16 cellular contexts compared by ENCODE assay signal in the genomic region with DNA sequence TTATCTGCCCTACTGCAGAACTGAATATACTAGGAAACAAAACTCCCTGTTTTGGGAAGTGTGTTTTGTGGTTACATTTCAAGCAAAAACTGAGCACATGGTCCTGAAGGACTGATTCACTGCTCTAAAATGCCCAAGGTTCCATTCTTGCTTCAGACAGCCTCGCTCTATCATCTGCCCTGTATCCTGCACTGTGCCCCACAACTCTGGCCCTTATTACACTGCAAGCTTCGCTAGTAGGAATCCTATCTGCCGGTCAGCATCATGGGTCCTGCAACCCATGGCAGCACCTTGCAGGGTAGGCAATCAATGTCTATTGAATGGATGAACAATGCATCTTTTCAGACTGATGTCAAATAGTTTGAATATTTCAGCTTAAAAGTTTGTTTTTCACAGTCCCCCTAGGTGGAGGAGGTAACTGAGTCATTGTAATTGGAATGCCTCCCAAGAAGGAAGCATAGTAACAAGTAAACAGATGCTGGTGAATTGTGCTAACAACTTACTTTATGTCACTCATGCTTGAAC. TPM values are rescaled to one million over a fixed set of nuclear protein-coding genes. Genes with fewer than 3 reads are reported as not detected.
DNase-seq lines count a peak whose midpoint lies in the region; ATAC-seq, FAIRE-seq and TF ChIP-seq lines count a peak whose summit lies in the region.
"Had no signal": no experiment of that assay in that cellular context is flagged by ENCODE, and none has a peak within 500 bp of the region (broad histone marks: within the 10 kb centered on the region; RNA-seq: fewer than 3 reads in every experiment).

No MANE protein-coding gene starts in this region.

- H3K9ac ChIP-seq in NT2/D1 (ENCODE audit: insufficient read length, low read depth) (no peak overlapping the region), H1 (replicated peaks in 1 of 4; ENCODE audit: extremely low read depth in 1 of 4, low read depth in 3 of 4, low read length in 3 of 4) (no peak overlapping the region), colonic mucosa (ENCODE audit: low read depth in 2 of 2, low read length in 2 of 2) (no peak overlapping the region)

- no peak overlapping the region for H3K23ac ChIP-seq in H1 (ENCODE audit: insufficient read length)

- no peak overlapping the region for H3K27ac Mint-ChIP-seq in CD8-positive, alpha-beta memory T cell
- H3K27ac Mint-ChIP-seq: activated naive CD4-positive, alpha-beta T cell treated with anti-CD3 and anti-CD28 coated beads, Interleukin-2, amount 50 U/mL, for 24 hours had no signal

- no peak overlapping the region for H3K56ac ChIP-seq in H1 (replicated peaks; ENCODE audit: insufficient read length, low read depth, low read length)

- no peak overlapping the region for H2BK20ac ChIP-seq in H1 (ENCODE audit: low read length)

- POLR2A ChIA-PET in H1 (lab: Charles Lee; ENCODE audit: partially characterized antibody): interaction anchor here (1.5 kb wide), 1 partner anchor 206 kb away, joined by 3 read pairs; no protein-coding TSS in a partner anchor
- POLR2A ChIA-PET in CD8-positive, alpha-beta memory T cell (lab: Charles Lee): no interaction called here

- WGBS in H1 (ENCODE audit: extremely low coverage in 1 of 2, insufficient coverage in 1 of 2, insufficient read length in 1 of 2, insufficient replicate concordance in 2 of 2, low coverage in 1 of 2, low lambda C conversion rate in 2 of 2, missing lambda C conversion rate in 1 of 2), 2 experiments: 50% methylated on average over 3 of the region's 3 CpGs; no CpG with 5 or more reads in 1 of the 2 experiments

- H3K18ac ChIP-seq in H1 (ENCODE audit: extremely low read depth, low read length): no peak overlapping the region; the same call in 1 of the 2 replicates

- H3K4me3 ChIP-seq in NT2/D1 (ENCODE audit: insufficient read length, low read depth) (no peak overlapping the region), H1 (ENCODE audit: extremely low read depth in 1 of 4, insufficient read depth in 2 of 4, low read depth in 3 of 4, low read length in 4 of 4) (no peak overlapping the region), colonic mucosa (no peak overlapping the region), upper lobe of right lung (no peak overlapping the region)
- H3K4me3 ChIP-seq in CD8-positive, alpha-beta memory T cell (ENCODE audit: low read length): no peak overlapping the region
- H3K4me3 ChIP-seq: transverse colon had no signal

- H4K20me1 ChIP-seq in H1 (replicated peaks in 1 of 2; ENCODE audit: control insufficient read depth in 1 of 2, insufficient read depth in 2 of 2, low read length in 2 of 2): no peaks in the 10 kb centered on the region

- H3K27ac ChIP-seq in H1 (ENCODE audit: low read depth, low read length) (no peak overlapping the region), colonic mucosa (no peak overlapping the region), upper lobe of right lung (no peak overlapping the region)
- no peak overlapping the region for H3K27ac ChIP-seq in CD8-positive, alpha-beta memory T cell (ENCODE audit: low read depth, low read length)
- H3K27ac ChIP-seq: transverse colon had no signal

- no peak overlapping the region for H4K5ac ChIP-seq in H1 (ENCODE audit: insufficient read length, low read depth, low read length)

- CTCF ChIA-PET in H1 (lab: Charles Lee; ENCODE audit: partially characterized antibody): interaction anchor here (0.7 to 3.7 kb wide), 10 partner anchors 10 to 271 kb away, joined by 3 to 30 read pairs (median 6); a partner anchor contains a TSS
- CTCF ChIA-PET in CD8-positive, alpha-beta memory T cell (lab: Charles Lee): interaction anchor here (1.0 to 1.5 kb wide), 3 partner anchors 9 to 280 kb away, joined by 3 to 4 read pairs (median 3); no protein-coding TSS in a partner anchor

- H3K27me3 ChIP-seq in NT2/D1 (ENCODE audit: insufficient read depth, insufficient read length): no peaks in the 10 kb centered on the region
- no peaks in the 10 kb centered on the region for H3K27me3 ChIP-seq in H1 (replicated peaks in 1 of 4; ENCODE audit: control insufficient read depth in 3 of 4, extremely low read depth in 1 of 4, insufficient read depth in 3 of 4, low read length in 3 of 4)
- H3K27me3 ChIP-seq in colonic mucosa: no peaks in the 10 kb centered on the region
- H3K27me3 ChIP-seq in CD8-positive, alpha-beta memory T cell (ENCODE audit: insufficient read depth, low read length, poor library complexity, severe bottlenecking): no peaks in the 10 kb centered on the region
- H3K27me3 ChIP-seq in upper lobe of right lung: no peaks in the 10 kb centered on the region
- H3K27me3 ChIP-seq: transverse colon had no signal

- no peak overlapping the region for H4K91ac ChIP-seq in H1 (replicated peaks; ENCODE audit: insufficient read length, low read length)

- H3K36me3 ChIP-seq in NT2/D1 (ENCODE audit: insufficient read depth, insufficient read length, low read length): peaks cover 7% of the 10 kb centered on the region
- H3K36me3 ChIP-seq in H1 (ENCODE audit: control insufficient read depth in 2 of 4, insufficient read depth in 4 of 4, low read length in 3 of 4): peaks cover 0 to 2% (median under 1%) of the 10 kb centered on the region in 4 experiments; a peak in 2 of 8 replicates
- H3K36me3 ChIP-seq in colonic mucosa: no peaks in the 10 kb centered on the region
- no peaks in the 10 kb centered on the region for H3K36me3 ChIP-seq in CD8-positive, alpha-beta memory T cell (ENCODE audit: insufficient read depth, low read length)
- no peaks in the 10 kb centered on the region for H3K36me3 ChIP-seq in upper lobe of right lung
- H3K36me3 ChIP-seq: transverse colon had no signal

- no peak overlapping the region for H2AK5ac ChIP-seq in H1 (ENCODE audit: low read depth, low read length)

- H2BK120ac ChIP-seq in H1 (replicated peaks; ENCODE audit: low read depth, low read length): no peak overlapping the region

- no peak overlapping the region for H2BK5ac ChIP-seq in H1 (ENCODE audit: low read depth, low read length)

- no peaks in the 10 kb centered on the region for H3K23me2 ChIP-seq in H1 (ENCODE audit: low read depth, low read length)

- TF ChIP-seq POLR2A in H1 (IDR thresholded peaks at IDR 0.05; ENCODE audit: control extremely low read depth in 1 of 2, low read depth in 2 of 2, low read length in 2 of 2): no peak

- H3K79me2 ChIP-seq in H1 (ENCODE audit: control insufficient read depth in 1 of 2, insufficient read depth in 2 of 2, low read length in 2 of 2): no peaks in the 10 kb centered on the region

- H3K4ac ChIP-seq in H1 (replicated peaks; ENCODE audit: insufficient read length, low read depth, low read length): no peak overlapping the region

- H2BK15ac ChIP-seq in H1 (ENCODE audit: low read length): no peak overlapping the region

- TF ChIP-seq EP300 in H1 (IDR thresholded peaks at IDR 0.05; ENCODE audit: borderline replicate concordance in 1 of 2, low read depth in 2 of 2, low read length in 2 of 2): no peak

- no peak overlapping the region for H3K4me3 Mint-ChIP-seq in CD8-positive, alpha-beta memory T cell
- H3K4me3 Mint-ChIP-seq: activated naive CD4-positive, alpha-beta T cell treated with anti-CD3 and anti-CD28 coated beads, Interleukin-2, amount 50 U/mL, for 24 hours had no signal

- no peaks in the 10 kb centered on the region for H3K9me3 ChIP-seq in NT2/D1 (ENCODE audit: insufficient read depth, low read length)
- H3K9me3 ChIP-seq in H1 (ENCODE audit: insufficient read depth in 2 of 2, low read depth in 1 of 2, low read length in 1 of 2): no peaks in the 10 kb centered on the region
- H3K9me3 ChIP-seq in colonic mucosa: no peaks in the 10 kb centered on the region
- H3K9me3 ChIP-seq in CD8-positive, alpha-beta memory T cell (ENCODE audit: low read length): no peaks in the 10 kb centered on the region
- no peaks in the 10 kb centered on the region for H3K9me3 ChIP-seq in upper lobe of right lung
- H3K9me3 ChIP-seq: transverse colon had no signal

- H3K79me1 ChIP-seq in H1 (ENCODE audit: low read depth, low read length): no peaks in the 10 kb centered on the region

- H3K4me2 ChIP-seq in H1 (ENCODE audit: insufficient read depth in 1 of 2, low read depth in 2 of 2, low read length in 2 of 2): 0 out of 4 replicates have a peak overlapping the region, but pooled peaks of 1 of the 2 experiments have one; percentile 6

- H3K36me3 Mint-ChIP-seq in CD8-positive, alpha-beta memory T cell: no peaks in the 10 kb centered on the region
- H3K36me3 Mint-ChIP-seq: activated naive CD4-positive, alpha-beta T cell treated with anti-CD3 and anti-CD28 coated beads, Interleukin-2, amount 50 U/mL, for 24 hours had no signal

- intact Hi-C loops in colonic mucosa (cut with DNase I) (no loop called here), upper lobe of right lung (cut with DNase I) (loop anchor here (10.0 kb wide), 1 partner anchor 283 kb away; no protein-coding TSS in a partner anchor)

- H3K4me1 ChIP-seq in NT2/D1 (ENCODE audit: insufficient read depth, insufficient read length) (no peaks in the 10 kb centered on the region), H1 (replicated peaks in 1 of 4; ENCODE audit: control insufficient read depth in 3 of 4, insufficient read depth in 4 of 4, low read length in 3 of 4) (peaks cover 0 to 6% (median 4%) of the 10 kb centered on the region in 4 experiments; a peak in 4 of 7 replicates), colonic mucosa (no peaks in the 10 kb centered on the region), upper lobe of right lung (no peaks in the 10 kb centered on the region)
- H3K4me1 ChIP-seq in CD8-positive, alpha-beta memory T cell (ENCODE audit: insufficient read depth, low read length): no peaks in the 10 kb centered on the region

- no peak overlapping the region for H4K8ac ChIP-seq in H1 (ENCODE audit: extremely low read depth, insufficient read depth, low read length)

- ATAC-seq in omental fat pad (ENCODE audit: low FRiP score): peak; percentile 60
- ATAC-seq in upper lobe of right lung: no peak
- ATAC-seq: Right ventricle myocardium inferior had no signal

- peaks cover 0 to 4% (median 0%) of the 10 kb centered on the region in 5 donors for H3K9me3 Mint-ChIP-seq in CD8-positive, alpha-beta memory T cell
- H3K9me3 Mint-ChIP-seq: activated naive CD4-positive, alpha-beta T cell treated with anti-CD3 and anti-CD28 coated beads, Interleukin-2, amount 50 U/mL, for 24 hours had no signal

- no peak overlapping the region for H2AFZ ChIP-seq in H1 (ENCODE audit: low read length)

- no peak for TF ChIP-seq CTCF in H1 (IDR thresholded peaks at IDR 0.05; ENCODE audit: control extremely low read depth in 1 of 3, insufficient read depth in 1 of 3, low read depth in 1 of 3, low read length in 3 of 3)
- TF ChIP-seq CTCF in omental fat pad (IDR thresholded peaks at IDR 0.05): no peak
- TF ChIP-seq CTCF in colonic mucosa (IDR thresholded peaks at IDR 0.05): no peak
- TF ChIP-seq CTCF in upper lobe of right lung (IDR thresholded peaks at IDR 0.05): no peak

- no peaks in the 10 kb centered on the region for H3K4me1 Mint-ChIP-seq in CD8-positive, alpha-beta memory T cell
- H3K4me1 Mint-ChIP-seq: activated naive CD4-positive, alpha-beta T cell treated with anti-CD3 and anti-CD28 coated beads, Interleukin-2, amount 50 U/mL, for 24 hours had no signal

- TF ChIP-seq RAD21 in H1 (IDR thresholded peaks at IDR 0.05 in 1 of 2, conservative IDR thresholded peaks at IDR 0.05 in 1 of 2; ENCODE audit: low read depth in 2 of 2, low read length in 2 of 2): no peak

- H3K27me3 Mint-ChIP-seq in CD8-positive, alpha-beta memory T cell: peaks cover 0 to 7% of the 10 kb centered on the region in 2 donors
- H3K27me3 Mint-ChIP-seq: activated naive CD4-positive, alpha-beta T cell treated with anti-CD3 and anti-CD28 coated beads, Interleukin-2, amount 50 U/mL, for 24 hours had no signal

- peak; percentile 13 for DNase-seq in Daoy (ENCODE audit: low read depth)
- DNase-seq in NT2/D1 (ENCODE audit: low read depth, low spot score): peak; percentile 38
- peak in 1 of 2 experiments; percentile 29 for DNase-seq in H1 (ENCODE audit: low read depth in 1 of 2, low spot score in 2 of 2)
- DNase-seq in omental fat pad (ENCODE audit: low spot score): no peak
- no peak for DNase-seq in NCI-H146 (lab: John Stamatoyannopoulos, UW)
- no peak for DNase-seq in colonic mucosa
- DNase-seq in CD8-positive, alpha-beta memory T cell: no peak
- DNase-seq in upper lobe of right lung: no peak
- DNase-seq: NCI-H2171, transverse colon had no signal

- peak overlapping the region; percentile 40; the same call in 1 of the 2 replicates for H2BK12ac ChIP-seq in H1 (ENCODE audit: low read depth, low read length)

- FAIRE-seq in H1 (lab: Jason Lieb, UNC): no peak
- FAIRE-seq: endometrium, GM12892 had no signal

- no peak overlapping the region for H3K14ac ChIP-seq in H1 (ENCODE audit: insufficient read length)

RNA-seq across cellular contexts. Expression of a gene that starts 21.3 kb away (rescaled TPM):
- total RNA-seq in Daoy (2014; rRNA removed; shearing (Covaris generic)): 19.3 and 25.9 TPM in 2 replicates
- total RNA-seq in H1 (2021; fragmentation: NEBNext Ultra II Directional; extraction: Animal tissue kit (Norgen Biotek cat#: 25700)): 7.7 and 9.3 TPM in 2 replicates
- 4.2 and 4.5 TPM in 2 replicates for polyA plus RNA-seq in H1 (2011; rRNA removed)
- 8.5 TPM for polyA plus RNA-seq in H1 (2011; cell fraction: cytosol; rRNA removed)
- polyA plus RNA-seq in H1 (2011; cell fraction: nucleus; rRNA removed): 4.2 TPM
- polyA plus RNA-seq in H1 (2012, experiment 1 of 2): 4.0 to 5.4 TPM (median 4.5 TPM) in 4 replicates
- polyA plus RNA-seq in H1 (2012, experiment 2 of 2): 4.8 TPM
- polyA plus RNA-seq in H1 (2013, experiment 1 of 2): 3.9 TPM
- polyA plus RNA-seq in H1 (2013, experiment 2 of 2): 4.3 TPM
- polyA minus RNA-seq in H1 (2011; rRNA and poly(A)+ RNA removed): 6.5 TPM in 2 replicates
- polyA minus RNA-seq in H1 (2011; cell fraction: cytosol; rRNA and poly(A)+ RNA removed): 3.4 TPM
- 10.3 TPM for polyA minus RNA-seq in H1 (2011; cell fraction: nucleus; rRNA and poly(A)+ RNA removed)
- total RNA-seq in omental fat pad (10 to 100 TPM; 10.2 to 23.8 (median 15.4) TPM), colonic mucosa (1 to 10 TPM in 1 of 2 donors, under 1 TPM in 1; 0.99 to 9.0 TPM), upper lobe of right lung (17.5 TPM)
- 1 to 10 TPM in 1 of 2 experiments, under 1 TPM in 1; 0.85 to 1.4 TPM for total RNA-seq in CD8-positive, alpha-beta memory T cell
- polyA plus RNA-seq in CD8-positive, alpha-beta memory T cell: 0.21 TPM
- total RNA-seq: HT-29 had no signal

RNA-seq across cellular contexts. Expression of a gene that starts 40.4 kb away (rescaled TPM):
- 4.7 and 4.9 TPM in 2 replicates for total RNA-seq in Daoy (2014; rRNA removed; shearing (Covaris generic))
- total RNA-seq in H1 (2021; fragmentation: NEBNext Ultra II Directional; extraction: Animal tissue kit (Norgen Biotek cat#: 25700)): 8.8 and 12.7 TPM in 2 replicates
- 8.7 and 11.2 TPM in 2 replicates for polyA plus RNA-seq in H1 (2011; rRNA removed)
- polyA plus RNA-seq in H1 (2011; cell fraction: cytosol; rRNA removed): 5.8 TPM
- polyA plus RNA-seq in H1 (2011; cell fraction: nucleus; rRNA removed): 10.5 TPM
- polyA plus RNA-seq in H1 (2012, experiment 1 of 2): 5.6 to 9.1 TPM (median 6.4 TPM) in 4 replicates
- 1.2 TPM for polyA plus RNA-seq in H1 (2012, experiment 2 of 2)
- 3.1 TPM for polyA plus RNA-seq in H1 (2013, experiment 1 of 2)
- 2.5 TPM for polyA plus RNA-seq in H1 (2013, experiment 2 of 2)
- polyA minus RNA-seq in H1 (2011; rRNA and poly(A)+ RNA removed): 13.7 and 20.6 TPM in 2 replicates
- 5.6 TPM for polyA minus RNA-seq in H1 (2011; cell fraction: cytosol; rRNA and poly(A)+ RNA removed)
- polyA minus RNA-seq in H1 (2011; cell fraction: nucleus; rRNA and poly(A)+ RNA removed): 5.9 TPM
- total RNA-seq in omental fat pad (100 to 1,000 TPM in 1 of 4 donors, 10 to 100 TPM in 3; 27.3 to 111 (median 73.6) TPM), colonic mucosa (10 to 100 TPM; 16.2 to 21.3 TPM), upper lobe of right lung (32.6 TPM)
- total RNA-seq in CD8-positive, alpha-beta memory T cell: 10 to 100 TPM in 1 of 2 experiments, 1 to 10 TPM in 1; 8.8 to 10.3 TPM
- 0.48 TPM for polyA plus RNA-seq in CD8-positive, alpha-beta memory T cell

RNA-seq across cellular contexts. Expression of a gene that starts 47.3 kb away (rescaled TPM):
- not detected in 2 replicates for total RNA-seq in Daoy (2014; rRNA removed; shearing (Covaris generic))
- total RNA-seq in H1 (2021; fragmentation: NEBNext Ultra II Directional; extraction: Animal tissue kit (Norgen Biotek cat#: 25700)): not detected in 2 replicates
- polyA plus RNA-seq in H1 (2011; rRNA removed): not detected in 2 replicates
- polyA plus RNA-seq in H1 (2011; cell fraction: cytosol; rRNA removed): not detected
- polyA plus RNA-seq in H1 (2011; cell fraction: nucleus; rRNA removed): not detected
- polyA plus RNA-seq in H1 (2012, experiment 1 of 2): not detected in 4 replicates
- polyA plus RNA-seq in H1 (2012, experiment 2 of 2): not detected
- not detected for polyA plus RNA-seq in H1 (2013, experiment 1 of 2)
- polyA plus RNA-seq in H1 (2013, experiment 2 of 2): not detected
- not detected in 2 replicates for polyA minus RNA-seq in H1 (2011; rRNA and poly(A)+ RNA removed)
- polyA minus RNA-seq in H1 (2011; cell fraction: cytosol; rRNA and poly(A)+ RNA removed): not detected
- not detected for polyA minus RNA-seq in H1 (2011; cell fraction: nucleus; rRNA and poly(A)+ RNA removed)
- not detected for total RNA-seq in omental fat pad
- total RNA-seq in colonic mucosa: not detected
- not detected for total RNA-seq in CD8-positive, alpha-beta memory T cell
- polyA plus RNA-seq in CD8-positive, alpha-beta memory T cell: not detected
- not detected for total RNA-seq in upper lobe of right lung
- total RNA-seq: HT-29, lower leg skin, Right ventricle myocardium inferior, transverse colon had no signal

RNA-seq across cellular contexts. Expression of a gene that starts 49.7 kb away (rescaled TPM):
- not detected in 2 replicates for total RNA-seq in Daoy (2014; rRNA removed; shearing (Covaris generic))
- not detected in 2 replicates for total RNA-seq in H1 (2021; fragmentation: NEBNext Ultra II Directional; extraction: Animal tissue kit (Norgen Biotek cat#: 25700))
- 0.06 TPM in 1 of 2 replicates, not detected in the other for polyA plus RNA-seq in H1 (2011; rRNA removed)
- not detected for polyA plus RNA-seq in H1 (2011; cell fraction: cytosol; rRNA removed)
- 0.10 TPM for polyA plus RNA-seq in H1 (2011; cell fraction: nucleus; rRNA removed)
- polyA plus RNA-seq in H1 (2012, experiment 1 of 2): not detected in 4 replicates
- not detected for polyA plus RNA-seq in H1 (2012, experiment 2 of 2)
- not detected for polyA plus RNA-seq in H1 (2013, experiment 1 of 2)
- 0.09 TPM for polyA plus RNA-seq in H1 (2013, experiment 2 of 2)
- not detected in 2 replicates for polyA minus RNA-seq in H1 (2011; rRNA and poly(A)+ RNA removed)
- polyA minus RNA-seq in H1 (2011; cell fraction: cytosol; rRNA and poly(A)+ RNA removed): not detected
- not detected for polyA minus RNA-seq in H1 (2011; cell fraction: nucleus; rRNA and poly(A)+ RNA removed)
- total RNA-seq in omental fat pad (not detected), colonic mucosa (not detected), upper lobe of right lung (not detected)
- total RNA-seq in CD8-positive, alpha-beta memory T cell: not detected
- not detected for polyA plus RNA-seq in CD8-positive, alpha-beta memory T cell
- total RNA-seq: HT-29, lower leg skin, Right ventricle myocardium inferior, transverse colon had no signal

Comparison
In these comparisons a context has a peak if more than half of its experiments do, and no peak if none do; other contexts are left out.
1. DNase-seq: peak in Daoy (single experiment) and NT2/D1 (single experiment); none in omental fat pad (single experiment), NCI-H146 (single experiment), colonic mucosa (single experiment), CD8-positive, alpha-beta memory T cell (0 of 5) and upper lobe of right lung (single experiment).